ENCODE assay signal across 21 cellular contexts in the genomic region with DNA sequence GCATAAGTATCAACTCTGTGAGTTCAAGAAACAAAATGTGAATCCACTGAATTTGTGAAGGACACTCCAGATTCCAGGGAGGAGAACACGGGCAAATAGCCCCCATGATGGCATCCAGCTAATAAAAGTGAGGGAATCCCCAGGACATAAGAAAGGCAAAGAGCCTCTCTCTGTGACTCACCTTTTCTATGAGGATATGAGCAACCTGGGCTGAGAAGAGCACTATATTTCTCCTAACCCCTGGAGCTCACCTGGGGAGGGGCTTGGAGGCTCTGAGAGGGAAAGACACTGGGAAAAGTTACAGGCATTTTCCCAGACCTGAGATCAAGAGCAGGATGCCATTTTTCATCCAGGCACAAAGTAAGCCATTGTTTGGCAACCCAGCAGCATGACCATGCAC.
DNase-seq lines count a peak whose midpoint lies in the region; ATAC-seq lines count a peak whose summit lies in the region.
"Had no signal": no experiment of that assay in that cellular context is flagged by ENCODE, and none has a peak within 500 bp of the region (broad histone marks: within the 10 kb centered on the region; RNA-seq: fewer than 3 reads in every experiment).

No MANE protein-coding gene starts in this region.

- in situ Hi-C loops in SK-MEL-5 (cut with HindIII; ENCODE audit: low pct_unique_long_range_greater_than_20kb, low sequenced_read_pairs), result no loop called here

- H3K4me1 Mint-ChIP-seq in activated CD8-positive, alpha-beta T cell treated with anti-CD3 and anti-CD28 coated beads, Interleukin-2, amount 10 ng/mL, durations not matched to agents 7 days and 5 days (ENCODE audit: low read depth), result no peaks in the 10 kb centered on the region
- H3K4me1 Mint-ChIP-seq: CD14-positive monocyte; CD4-positive, alpha-beta memory T cell; GM23338; IgD-negative memory B cell had no signal

- H3K36me3 Mint-ChIP-seq in activated CD8-positive, alpha-beta T cell treated with anti-CD3 and anti-CD28 coated beads, Interleukin-2, amount 10 ng/mL, durations not matched to agents 7 days and 5 days (ENCODE audit: low read depth), result no peaks in the 10 kb centered on the region
- H3K36me3 Mint-ChIP-seq: CD14-positive monocyte; CD4-positive, alpha-beta memory T cell; IgD-negative memory B cell had no signal

- ATAC-seq in GM19463 (IDR thresholded peaks at IDR 0.05; ENCODE audit: unreplicated experiment), result no peak
- ATAC-seq in activated CD8-positive, alpha-beta T cell treated with anti-CD3 and anti-CD28 coated beads, Interleukin-2, amount 10 ng/mL, durations not matched to agents 7 days and 5 days, result no peak
- no peak for ATAC-seq in GM21528 (IDR thresholded peaks at IDR 0.05; ENCODE audit: low FRiP score, unreplicated experiment)
- ATAC-seq: GM12878, GM23338, HCT116, HepG2 had no signal

- H3K4me3 Mint-ChIP-seq in activated CD8-positive, alpha-beta T cell treated with anti-CD3 and anti-CD28 coated beads, Interleukin-2, amount 10 ng/mL, durations not matched to agents 7 days and 5 days, result no peak overlapping the region
- H3K4me3 Mint-ChIP-seq: CD14-positive monocyte, GM23338, HFFc6, IgD-negative memory B cell had no signal

- no peak overlapping the region for H3K27ac Mint-ChIP-seq in activated CD8-positive, alpha-beta T cell treated with anti-CD3 and anti-CD28 coated beads, Interleukin-2, amount 10 ng/mL, durations not matched to agents 7 days and 5 days
- H3K27ac Mint-ChIP-seq: CD14-positive monocyte; CD4-positive, alpha-beta memory T cell; GM23338; HFFc6; IgD-negative memory B cell had no signal

- H3K27me3 Mint-ChIP-seq in activated CD8-positive, alpha-beta T cell treated with anti-CD3 and anti-CD28 coated beads, Interleukin-2, amount 10 ng/mL, durations not matched to agents 7 days and 5 days (ENCODE audit: low read depth), result no peaks in the 10 kb centered on the region
- H3K27me3 Mint-ChIP-seq: CD4-positive, alpha-beta memory T cell; IgD-negative memory B cell had no signal

- DNase-seq in COLO829 (ENCODE audit: low spot score) (peak; percentile 6), HT1080 (ENCODE audit: low read depth) (peak; percentile 3), SK-MEL-5 (ENCODE audit: low read depth, low spot score) (peak; percentile 18), islet precursor cell (peak; percentile 65), superior temporal gyrus (ENCODE audit: extremely low spot score) (no peak)
- no peak for DNase-seq in activated CD8-positive, alpha-beta T cell treated with anti-CD3 and anti-CD28 coated beads, Interleukin-2, amount 10 ng/mL, durations not matched to agents 7 days and 5 days
- DNase-seq: 8988T; Calu3; CD4-positive, alpha-beta memory T cell; DMS79 treated with DMSO at 0.1 percent for 48 hours; GF-D8; HFFc6; KBM-7 had no signal

- POLR2A ChIA-PET in activated CD8-positive, alpha-beta T cell treated with anti-CD3 and anti-CD28 coated beads, Interleukin-2, amount 10 ng/mL, durations not matched to agents 7 days and 5 days (lab: Charles Lee), result no interaction called here

- H3K9me3 Mint-ChIP-seq in activated CD8-positive, alpha-beta T cell treated with anti-CD3 and anti-CD28 coated beads, Interleukin-2, amount 10 ng/mL, durations not matched to agents 7 days and 5 days (ENCODE audit: insufficient read depth), result peaks cover 8% of the 10 kb centered on the region
- H3K9me3 Mint-ChIP-seq: GM23338, HFFc6 had no signal

- CTCF ChIA-PET in activated CD8-positive, alpha-beta T cell treated with anti-CD3 and anti-CD28 coated beads, Interleukin-2, amount 10 ng/mL, durations not matched to agents 7 days and 5 days (lab: Charles Lee), result no interaction called here

Comparison
In these comparisons a context has a peak if more than half of its experiments do, and no peak if none do; other contexts are left out.
1. DNase-seq: peak in COLO829 (single experiment), HT1080 (single experiment), SK-MEL-5 (single experiment) and islet precursor cell (single experiment); none in superior temporal gyrus (single experiment) and activated CD8-positive, alpha-beta T cell treated with anti-CD3 and anti-CD28 coated beads, Interleukin-2, amount 10 ng/mL, durations not matched to agents 7 days and 5 days (single experiment).